Comparison of ENCODE assay signal across 13 cellular contexts in the genomic region with DNA sequence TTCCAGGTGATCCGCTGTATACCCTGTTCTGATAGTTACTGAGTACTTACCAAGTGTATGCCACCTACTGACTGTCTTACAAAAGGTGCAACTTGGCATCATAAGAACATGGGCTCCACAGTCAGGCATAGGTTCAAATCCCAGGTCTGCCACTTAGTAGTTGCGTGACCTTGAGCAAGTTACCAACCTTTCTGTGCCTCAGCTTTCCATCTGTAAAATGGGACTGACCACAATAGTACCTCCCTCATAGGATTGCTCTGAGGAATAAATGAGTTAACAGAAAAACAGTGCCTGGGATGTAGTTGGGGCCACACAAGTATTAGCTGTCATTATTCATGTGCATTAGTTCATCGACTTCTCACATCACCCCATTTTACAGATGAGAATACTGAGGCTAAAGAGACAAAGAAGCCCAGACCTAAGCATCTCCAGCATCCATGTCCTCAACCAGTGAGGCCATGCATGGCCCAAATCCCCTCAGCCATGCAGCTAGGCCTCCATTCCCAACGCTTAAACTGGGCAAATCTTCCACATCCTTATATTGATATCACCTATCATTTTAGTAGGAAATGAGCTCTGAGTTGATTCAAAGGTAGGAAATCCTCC. TPM values are rescaled to one million over a fixed set of nuclear protein-coding genes. Genes with fewer than 3 reads are reported as not detected.
DNase-seq lines count a peak whose midpoint lies in the region; ATAC-seq and TF ChIP-seq lines count a peak whose summit lies in the region.
"Had no signal": no experiment of that assay in that cellular context is flagged by ENCODE, and none has a peak within 500 bp of the region (broad histone marks: within the 10 kb centered on the region; RNA-seq: fewer than 3 reads in every experiment).

No MANE protein-coding gene starts in this region.

- H3K4me3 ChIP-seq in esophagus squamous epithelium (no peak overlapping the region), thymus (ENCODE audit: low read length) (no peak overlapping the region), mesendoderm (ENCODE audit: low read length) (no peak overlapping the region)
- H3K4me3 ChIP-seq: GM23338, tibial artery had no signal

- no peak for ATAC-seq in T-helper 17 cell
- ATAC-seq: GM23338 had no signal

- H4K5ac ChIP-seq in mesendoderm (ENCODE audit: low read length): no peak overlapping the region

- peaks cover 5 to 30% (median 14%) of the 10 kb centered on the region in 3 donors for H3K4me1 ChIP-seq in esophagus squamous epithelium
- H3K4me1 ChIP-seq in thymus (ENCODE audit: control insufficient read depth, insufficient read depth, low read length): peaks cover 41% of the 10 kb centered on the region
- no peaks in the 10 kb centered on the region for H3K4me1 ChIP-seq in mesendoderm (ENCODE audit: control insufficient read depth, low read depth, low read length)

- no peak overlapping the region for H3K4ac ChIP-seq in mesendoderm (ENCODE audit: low read depth, low read length)

- peaks cover 3% of the 10 kb centered on the region for H3K9me3 Mint-ChIP-seq in activated CD4-positive, alpha-beta T cell treated with anti-CD3 and anti-CD28 coated beads, Interleukin-2, amount 10 ng/mL, durations not matched to agents 7 days and 5 days
- H3K9me3 Mint-ChIP-seq: GM23338 had no signal

- H3K4me3 Mint-ChIP-seq in activated CD4-positive, alpha-beta T cell treated with anti-CD3 and anti-CD28 coated beads, Interleukin-2, amount 10 ng/mL, durations not matched to agents 7 days and 5 days: peak overlapping the region; percentile 80
- peak overlapping the region; percentile 77 for H3K4me3 Mint-ChIP-seq in T-helper 17 cell
- H3K4me3 Mint-ChIP-seq: GM23338 had no signal

- H3K27ac ChIP-seq in esophagus squamous epithelium (peak overlapping the region; percentile 71 to 86 (median 77)), thymus (ENCODE audit: low read depth) (peak overlapping the region; percentile 95), mesendoderm (ENCODE audit: low read depth, low read length) (no peak overlapping the region)
- H3K27ac ChIP-seq: tibial artery had no signal

- no peak for DNase-seq in activated CD4-positive, alpha-beta T cell treated with anti-CD3 and anti-CD28 coated beads, Interleukin-2, amount 10 ng/mL, durations not matched to agents 7 days and 5 days
- no peak for DNase-seq in activated CD4-positive, alpha-beta T cell treated with anti-CD3 and anti-CD28 coated beads, Interleukin-2, amount 50 U/mL, for 1 hour
- no peak for DNase-seq in T-helper 17 cell
- no peak for DNase-seq in esophagus squamous epithelium (lab: John Stamatoyannopoulos, UW)
- DNase-seq in SKM-1 treated with dmso at 0.1 percent for 144 hours (lab: John Stamatoyannopoulos, UW; ENCODE audit: unreplicated experiment): no peak
- DNase-seq in activated effector memory CD4-positive, alpha-beta T cell treated with anti-CD3 and anti-CD28 coated beads, Interleukin-2, amount 50 U/mL, for 16 hours: no peak
- no peak for DNase-seq in mesendoderm
- DNase-seq: NCI-H1105 treated with DMSO at 0.1 percent for 48 hours, NCI-H510A treated with DMSO at 0.1 percent for 48 hours had no signal

- no peaks in the 10 kb centered on the region for H3K36me3 ChIP-seq in esophagus squamous epithelium
- H3K36me3 ChIP-seq in thymus (ENCODE audit: control insufficient read depth, insufficient read depth): peaks cover 17% of the 10 kb centered on the region
- no peaks in the 10 kb centered on the region for H3K36me3 ChIP-seq in mesendoderm (ENCODE audit: control insufficient read depth, insufficient read depth, low read length)
- H3K36me3 ChIP-seq: tibial artery had no signal

- WGBS in esophagus squamous epithelium, 2 donors: 86 to 87% methylated on average over 3 to 4 of the region's 4 CpGs
- WGBS in thymus: 79% methylated on average over 4 of the region's 4 CpGs
- WGBS in mesendoderm (ENCODE audit: extremely low coverage, insufficient coverage, low lambda C conversion rate): no CpG with 5 or more reads among the region's 4 CpGs

- TF ChIP-seq CTCF in esophagus squamous epithelium (IDR thresholded peaks at IDR 0.05): no peak

- H3K4me2 ChIP-seq in mesendoderm (ENCODE audit: low read length): no peak overlapping the region
- H3K4me2 ChIP-seq: GM23338 had no signal

- no peak overlapping the region for H3K9ac ChIP-seq in mesendoderm (ENCODE audit: low read length)

- H2AK5ac ChIP-seq in mesendoderm (ENCODE audit: low read length): no peak overlapping the region

- no peaks in the 10 kb centered on the region for H3K79me1 ChIP-seq in mesendoderm (ENCODE audit: low read length)

- CTCF ChIA-PET in activated CD4-positive, alpha-beta T cell treated with anti-CD3 and anti-CD28 coated beads, Interleukin-2, amount 10 ng/mL, durations not matched to agents 7 days and 5 days (lab: Charles Lee): interaction anchor here (0.9 to 3.4 kb wide), 6 partner anchors 15 to 91 kb away, joined by 3 to 13 read pairs (median 4); no protein-coding TSS in a partner anchor

- no peak overlapping the region for H3K56ac ChIP-seq in mesendoderm (ENCODE audit: low read length)

- H3K18ac ChIP-seq in mesendoderm (ENCODE audit: low read length): no peak overlapping the region

- H3K27me3 ChIP-seq in esophagus squamous epithelium (no peaks in the 10 kb centered on the region), thymus (ENCODE audit: control insufficient read depth, insufficient read depth) (no peaks in the 10 kb centered on the region), mesendoderm (ENCODE audit: insufficient read depth, low read length, poor library complexity) (no peaks in the 10 kb centered on the region)
- H3K27me3 ChIP-seq: tibial artery had no signal

- POLR2A ChIA-PET in activated CD4-positive, alpha-beta T cell treated with anti-CD3 and anti-CD28 coated beads, Interleukin-2, amount 10 ng/mL, durations not matched to agents 7 days and 5 days (lab: Charles Lee): interaction anchor here (1.1 kb wide), 1 partner anchor 18 kb away, joined by 4 read pairs; no protein-coding TSS in a partner anchor

- no peak overlapping the region for H4K8ac ChIP-seq in mesendoderm (ENCODE audit: low read depth, low read length)

- no peaks in the 10 kb centered on the region for H3K27me3 Mint-ChIP-seq in activated CD4-positive, alpha-beta T cell treated with anti-CD3 and anti-CD28 coated beads, Interleukin-2, amount 10 ng/mL, durations not matched to agents 7 days and 5 days
- H3K27me3 Mint-ChIP-seq in T-helper 17 cell: no peaks in the 10 kb centered on the region

- H2BK5ac ChIP-seq in mesendoderm (ENCODE audit: low read length): no peak overlapping the region

- no peaks in the 10 kb centered on the region for H3K79me2 ChIP-seq in mesendoderm (ENCODE audit: control insufficient read depth, insufficient read depth, low read length)

- H3K23ac ChIP-seq in mesendoderm (ENCODE audit: low read length): no peak overlapping the region

- no peak overlapping the region for H2BK15ac ChIP-seq in mesendoderm (replicated peaks; ENCODE audit: low read depth)

- peaks cover 76% of the 10 kb centered on the region for H3K4me1 Mint-ChIP-seq in activated CD4-positive, alpha-beta T cell treated with anti-CD3 and anti-CD28 coated beads, Interleukin-2, amount 10 ng/mL, durations not matched to agents 7 days and 5 days
- peaks cover 66% of the 10 kb centered on the region for H3K4me1 Mint-ChIP-seq in T-helper 17 cell

- no peak for TF ChIP-seq POLR2A in esophagus squamous epithelium (IDR thresholded peaks at IDR 0.05)

- H3K27ac Mint-ChIP-seq in activated CD4-positive, alpha-beta T cell treated with anti-CD3 and anti-CD28 coated beads, Interleukin-2, amount 10 ng/mL, durations not matched to agents 7 days and 5 days: peak overlapping the region; percentile 93
- H3K27ac Mint-ChIP-seq in T-helper 17 cell: peak overlapping the region; percentile 99
- H3K27ac Mint-ChIP-seq: GM23338 had no signal

- no peak overlapping the region for H2BK120ac ChIP-seq in mesendoderm (ENCODE audit: low read depth, low read length)

- H3K36me3 Mint-ChIP-seq in activated CD4-positive, alpha-beta T cell treated with anti-CD3 and anti-CD28 coated beads, Interleukin-2, amount 10 ng/mL, durations not matched to agents 7 days and 5 days (ENCODE audit: low read depth): peaks cover 56% of the 10 kb centered on the region
- peaks cover 20% of the 10 kb centered on the region for H3K36me3 Mint-ChIP-seq in T-helper 17 cell (ENCODE audit: low read depth)

- intact Hi-C loops in esophagus squamous epithelium (cut with DNase I): no loop called here

- H3K9me3 ChIP-seq in T-helper 17 cell (ENCODE audit: control insufficient read depth, low read length, poor library complexity, severe bottlenecking): no peaks in the 10 kb centered on the region
- H3K9me3 ChIP-seq in esophagus squamous epithelium: no peaks in the 10 kb centered on the region
- H3K9me3 ChIP-seq in thymus (ENCODE audit: control insufficient read depth): no peaks in the 10 kb centered on the region
- H3K9me3 ChIP-seq: tibial artery had no signal

RNA-seq across cellular contexts. Expression of a gene that starts 51.3 kb away (rescaled TPM):
- under 1 TPM in 1 of 2 experiments, not detected in 1; 0.17 TPM for total RNA-seq in activated CD4-positive, alpha-beta T cell treated with anti-CD3 and anti-CD28 coated beads, Interleukin-2, amount 10 ng/mL, durations not matched to agents 7 days and 5 days
- total RNA-seq in T-helper 17 cell (not detected), esophagus squamous epithelium (under 1 TPM in 1 of 4 donors, not detected in 3; 0.19 TPM)
- polyA plus RNA-seq in thymus: 0.23 TPM
- 0.15 TPM for polyA plus RNA-seq in mesendoderm (2013, experiment 1 of 2)
- not detected for polyA plus RNA-seq in mesendoderm (2013, experiment 2 of 2)
- total RNA-seq: GM23338, myocyte had no signal
- polyA plus RNA-seq: GM23338 had no signal
